1 cellular context compared by ENCODE assay signal in genomic region chr18:37538526-37539205, GRCh38.
TF ChIP-seq lines count a peak whose summit lies in the region.

No MANE protein-coding gene starts in this region.

TF ChIP-seq in neural cell, 6 proteins besides CTCF, POLR2A, EP300 and RAD21 (continued from another document):
- TF ChIP-seq REST (IDR thresholded peaks at IDR 0.05; ENCODE audit: borderline replicate concordance) (no peak), POLR2AphosphoS5 (IDR thresholded peaks at IDR 0.05) (no peak), TAF1 (IDR thresholded peaks at IDR 0.05; ENCODE audit: low read depth) (no peak)
